In the genomic region with DNA sequence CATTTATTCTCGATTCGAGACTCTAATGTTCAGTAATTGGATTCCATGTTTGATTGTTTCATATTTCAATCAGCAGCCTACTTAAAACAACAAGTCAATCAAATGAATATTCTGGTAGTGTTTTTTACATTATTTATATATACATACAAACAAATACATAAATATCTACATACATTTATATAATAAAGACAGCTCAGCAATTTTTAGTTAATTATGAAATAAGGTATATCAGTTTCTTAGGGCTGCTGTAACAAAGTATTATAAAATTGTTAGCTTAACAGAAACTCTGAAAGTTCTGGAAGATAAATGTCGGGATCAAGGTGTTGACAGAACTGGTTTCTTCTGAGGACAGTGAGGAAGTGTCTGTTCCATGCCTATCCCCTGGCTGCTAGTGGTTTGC, we compare ENCODE assay signal across 3 cellular contexts.
A peak's percentile ranks its signal among the peaks of the same experiment; 100 is the strongest.
TF ChIP-seq lines count a peak whose summit lies in the region.

No MANE protein-coding gene starts in this region.

TF ChIP-seq in A549, 52 proteins besides CTCF, POLR2A, EP300 and RAD21:
- TF ChIP-seq ZSCAN20 (CRISPR knock-in tag; IDR thresholded peaks at IDR 0.05) (no peak), MAFK (IDR thresholded peaks at IDR 0.05; ENCODE audit: partially characterized antibody) (peak; percentile 66)
TF ChIP-seq in A549: peak in this region for 1.

TF ChIP-seq in IMR-90, 13 proteins besides CTCF, POLR2A, EP300 and RAD21:
- TF ChIP-seq RFX5 (IDR thresholded peaks at IDR 0.05; ENCODE audit: low read depth, low read length) = no peak
- peak; percentile 67 for TF ChIP-seq MAFK (IDR thresholded peaks at IDR 0.05; ENCODE audit: low read depth, low read length)

TF ChIP-seq in H1, 55 proteins besides CTCF, POLR2A, EP300 and RAD21:
- TF ChIP-seq GABPA (IDR thresholded peaks at IDR 0.05; ENCODE audit: borderline replicate concordance, insufficient read depth, low read length) (no peak), PHF8 (conservative IDR thresholded peaks at IDR 0.05; ENCODE audit: low read depth, low read length) (no peak), SAP30 (IDR thresholded peaks at IDR 0.05; ENCODE audit: insufficient read depth, insufficient replicate concordance, low read length) (no peak), TBP (IDR thresholded peaks at IDR 0.05; ENCODE audit: low read depth, low read length) (no peak), TAF7 (optimal IDR thresholded peaks at IDR 0.05; ENCODE audit: borderline replicate concordance, low read depth, low read length) (no peak), EZH2 (IDR thresholded peaks at IDR 0.05; ENCODE audit: low read depth, low read length, severe bottlenecking) (no peak), ZNF274 (IDR thresholded peaks at IDR 0.05; ENCODE audit: borderline replicate concordance, extremely low read depth, low read length) (no peak), KDM4A (IDR thresholded peaks at IDR 0.05; ENCODE audit: low read depth, low read length, severe bottlenecking) (no peak), POU5F1 (IDR thresholded peaks at IDR 0.05; ENCODE audit: low read depth, low read length) (no peak), MAFK (IDR thresholded peaks at IDR 0.05; ENCODE audit: low read depth, low read length) (no peak), SIX5 (IDR thresholded peaks at IDR 0.05; ENCODE audit: low read depth, low read length) (no peak)
